2 cellular contexts compared by ENCODE assay signal in the genomic region with DNA sequence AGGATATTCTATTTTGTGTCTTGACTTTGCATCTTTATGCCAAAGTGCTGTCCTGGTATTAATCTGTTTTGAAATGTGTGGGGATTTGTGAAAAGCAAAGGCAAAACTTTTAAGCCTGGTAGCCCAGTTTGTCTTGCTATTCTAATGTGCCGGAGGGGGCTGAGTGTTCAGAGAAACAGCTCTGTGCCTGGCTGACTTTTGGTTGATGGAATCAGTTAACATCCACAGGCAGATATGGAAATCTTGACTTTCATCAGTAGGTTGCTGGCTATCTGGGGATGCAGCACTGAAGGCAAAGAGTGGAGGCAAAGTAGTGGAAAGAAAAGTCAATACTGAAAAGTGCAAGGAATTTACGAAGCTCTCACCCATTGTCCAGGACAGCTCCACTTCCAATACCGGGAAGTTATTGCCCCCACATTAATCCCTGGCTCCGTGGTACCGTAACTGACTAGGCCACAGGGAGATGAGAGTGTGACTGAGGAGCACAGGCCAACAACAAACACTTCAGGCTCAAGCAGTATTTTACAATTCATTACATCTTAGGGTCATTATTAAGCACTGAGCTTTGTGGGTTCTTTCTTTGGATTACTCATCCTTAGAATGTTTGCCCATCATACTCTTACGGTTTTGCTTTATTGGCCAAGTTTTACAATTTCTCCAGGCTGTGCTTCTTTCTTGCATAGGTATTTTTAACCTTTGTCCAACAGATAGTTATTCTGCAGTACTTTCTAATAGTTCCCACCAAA.
A peak's percentile ranks its signal among the peaks of the same experiment; 100 is the strongest.
TF ChIP-seq lines count a peak whose summit lies in the region.

No MANE protein-coding gene starts in this region.

TF ChIP-seq in SK-N-SH, 30 proteins besides CTCF, POLR2A, EP300 and RAD21:
- TF ChIP-seq IRF3 (IDR thresholded peaks at IDR 0.05; ENCODE audit: low read depth, low read length) (no peak), USF2 (IDR thresholded peaks at IDR 0.05; ENCODE audit: borderline replicate concordance, low read depth, low read length) (no peak), SMC3 (IDR thresholded peaks at IDR 0.05; ENCODE audit: low read depth, low read length) (no peak), MEF2A (IDR thresholded peaks at IDR 0.05; ENCODE audit: borderline replicate concordance, low read depth) (no peak), JUND (IDR thresholded peaks at IDR 0.05) (no peak), NFIC (IDR thresholded peaks at IDR 0.05; ENCODE audit: borderline replicate concordance) (no peak), RXRA (IDR thresholded peaks at IDR 0.05; ENCODE audit: borderline replicate concordance, low read depth) (no peak), FOXJ3 (CRISPR knock-in tag; IDR thresholded peaks at IDR 0.05) (0 out of 2 replicates have a peak, but pooled peaks have one; percentile 20), RCOR1 (IDR thresholded peaks at IDR 0.05; ENCODE audit: low read length) (peak; percentile 14; the same call in 1 of the 2 replicates), GATA2 (CRISPR knock-in tag; IDR thresholded peaks at IDR 0.05) (peak; percentile 67; the same call in 1 of the 2 replicates)
TF ChIP-seq in SK-N-SH: peak in this region for 3.

TF ChIP-seq in SK-N-SH treated with all-trans-retinoic acid at 6 μM for 48 hours, 23 proteins besides CTCF, POLR2A, EP300 and RAD21 (continued from another document):
- TF ChIP-seq, protein P1, sequence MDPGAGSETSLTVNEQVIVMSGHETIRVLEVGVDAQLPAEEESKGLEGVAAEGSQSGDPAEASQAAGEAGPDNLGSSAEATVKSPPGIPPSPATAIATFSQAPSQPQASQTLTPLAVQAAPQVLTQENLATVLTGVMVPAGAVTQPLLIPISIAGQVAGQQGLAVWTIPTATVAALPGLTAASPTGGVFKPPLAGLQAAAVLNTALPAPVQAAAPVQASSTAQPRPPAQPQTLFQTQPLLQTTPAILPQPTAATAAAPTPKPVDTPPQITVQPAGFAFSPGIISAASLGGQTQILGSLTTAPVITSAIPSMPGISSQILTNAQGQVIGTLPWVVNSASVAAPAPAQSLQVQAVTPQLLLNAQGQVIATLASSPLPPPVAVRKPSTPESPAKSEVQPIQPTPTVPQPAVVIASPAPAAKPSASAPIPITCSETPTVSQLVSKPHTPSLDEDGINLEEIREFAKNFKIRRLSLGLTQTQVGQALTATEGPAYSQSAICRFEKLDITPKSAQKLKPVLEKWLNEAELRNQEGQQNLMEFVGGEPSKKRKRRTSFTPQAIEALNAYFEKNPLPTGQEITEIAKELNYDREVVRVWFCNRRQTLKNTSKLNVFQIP (CRISPR knock-in tag; IDR thresholded peaks at IDR 0.05; ENCODE audit: borderline replicate concordance, low read depth) = no peak
- TF ChIP-seq ZNF565 (CRISPR knock-in tag; conservative IDR thresholded peaks at IDR 0.05; ENCODE audit: low read depth) (no peak), ZFP3 (CRISPR knock-in tag; IDR thresholded peaks at IDR 0.05) (no peak), CREB5 (CRISPR knock-in tag; IDR thresholded peaks at IDR 0.05; ENCODE audit: low read depth) (no peak), PPARA (CRISPR knock-in tag; IDR thresholded peaks at IDR 0.05; ENCODE audit: borderline replicate concordance) (no peak), ESRRG (CRISPR knock-in tag; IDR thresholded peaks at IDR 0.05) (no peak), ARNTL (CRISPR knock-in tag; IDR thresholded peaks at IDR 0.05; ENCODE audit: borderline replicate concordance, low read depth) (no peak), RARB (CRISPR knock-in tag; IDR thresholded peaks at IDR 0.05) (no peak), ISL1 (CRISPR knock-in tag; IDR thresholded peaks at IDR 0.05) (no peak), CSDC2 (CRISPR knock-in tag; IDR thresholded peaks at IDR 0.05) (no peak), ZFP30 (CRISPR knock-in tag; IDR thresholded peaks at IDR 0.05) (no peak)
- TF ChIP-seq, protein P2, sequence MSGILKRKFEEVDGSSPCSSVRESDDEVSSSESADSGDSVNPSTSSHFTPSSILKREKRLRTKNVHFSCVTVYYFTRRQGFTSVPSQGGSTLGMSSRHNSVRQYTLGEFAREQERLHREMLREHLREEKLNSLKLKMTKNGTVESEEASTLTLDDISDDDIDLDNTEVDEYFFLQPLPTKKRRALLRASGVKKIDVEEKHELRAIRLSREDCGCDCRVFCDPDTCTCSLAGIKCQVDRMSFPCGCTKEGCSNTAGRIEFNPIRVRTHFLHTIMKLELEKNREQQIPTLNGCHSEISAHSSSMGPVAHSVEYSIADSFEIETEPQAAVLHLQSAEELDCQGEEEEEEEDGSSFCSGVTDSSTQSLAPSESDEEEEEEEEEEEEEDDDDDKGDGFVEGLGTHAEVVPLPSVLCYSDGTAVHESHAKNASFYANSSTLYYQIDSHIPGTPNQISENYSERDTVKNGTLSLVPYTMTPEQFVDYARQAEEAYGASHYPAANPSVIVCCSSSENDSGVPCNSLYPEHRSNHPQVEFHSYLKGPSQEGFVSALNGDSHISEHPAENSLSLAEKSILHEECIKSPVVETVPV (CRISPR knock-in tag; IDR thresholded peaks at IDR 0.05) = no peak
